8 cellular contexts compared by ENCODE assay signal in the genomic region with DNA sequence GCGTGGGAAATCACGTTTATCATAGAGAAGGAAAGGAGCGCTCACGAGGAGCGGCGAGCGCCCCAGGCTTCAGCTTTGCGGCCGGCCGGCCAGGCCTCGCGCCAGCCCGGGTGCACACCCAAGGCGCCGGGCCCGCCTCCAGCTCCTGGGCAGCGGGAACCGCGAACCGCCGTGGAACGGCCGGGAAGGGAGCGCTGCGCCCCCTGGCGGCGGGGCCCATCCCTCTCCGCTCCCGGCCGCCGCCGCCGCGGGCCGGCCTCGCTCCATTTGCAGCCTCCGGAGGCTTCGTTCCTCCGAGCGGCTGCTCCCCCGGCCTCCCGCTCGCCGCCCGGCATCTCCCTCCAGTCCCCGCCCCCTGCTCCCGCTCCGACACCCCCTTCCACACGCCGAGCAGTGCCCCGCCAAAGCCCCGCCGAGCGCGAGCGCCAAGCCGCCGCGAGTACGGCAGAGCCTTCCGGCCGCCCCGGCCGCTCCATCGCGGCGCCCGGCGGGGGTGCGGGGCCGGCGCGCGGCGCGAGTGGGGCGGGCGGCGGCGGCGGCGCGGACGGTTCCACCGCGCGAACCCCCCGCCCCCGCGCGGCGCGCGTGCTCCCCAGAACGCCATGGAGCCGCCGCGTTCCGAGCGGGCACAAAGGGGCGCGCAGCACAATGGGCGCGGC. TPM values are rescaled to one million over a fixed set of nuclear protein-coding genes. Genes with fewer than 3 reads are reported as not detected.
A peak's percentile ranks its signal among the peaks of the same experiment; 100 is the strongest.
DNase-seq lines count a peak whose midpoint lies in the region; ATAC-seq and TF ChIP-seq lines count a peak whose summit lies in the region.

No MANE protein-coding gene starts in this region.

- in situ Hi-C loops in brain microvascular endothelial cell (cut with HindIII; ENCODE audit: low pct_ligation_motif_present, low sequenced_read_pairs): no loop called here

- TF ChIP-seq CTCF in brain microvascular endothelial cell (IDR thresholded peaks at IDR 0.05; ENCODE audit: low read depth, low read length, missing control alignments): peak; percentile 48

- peak overlapping the region; percentile 85 for H3K4me2 ChIP-seq in skeletal muscle satellite cell (ENCODE audit: low read length)

- no peaks in the 10 kb centered on the region for H3K27me3 ChIP-seq in brain microvascular endothelial cell (replicated peaks)
- peaks cover 12% of the 10 kb centered on the region for H3K27me3 ChIP-seq in skeletal muscle satellite cell (ENCODE audit: control insufficient read depth, insufficient read depth, low read length)

- peak; percentile 62 for ATAC-seq in HG02852 (IDR thresholded peaks at IDR 0.05; ENCODE audit: unreplicated experiment)

- H3K36me3 ChIP-seq in brain microvascular endothelial cell (replicated peaks) (no peaks in the 10 kb centered on the region), skeletal muscle satellite cell (ENCODE audit: insufficient read depth, low read length) (no peaks in the 10 kb centered on the region)

- peak; percentile 56 to 76 for DNase-seq in NCI-H524 (lab: John Stamatoyannopoulos, UW)
- no peak for DNase-seq in NCI-H524 treated with DMSO at 0.1 percent for 48 hours (lab: John Stamatoyannopoulos, UW)
- peak; percentile 56 for DNase-seq in NCI-H1694 (lab: John Stamatoyannopoulos, UW)
- peak; percentile 88 for DNase-seq in UCSD-AML1 (lab: John Stamatoyannopoulos, UW; ENCODE audit: unreplicated experiment)
- peak; percentile 53 for DNase-seq in brain microvascular endothelial cell

- H3K27ac ChIP-seq in brain microvascular endothelial cell: no peak overlapping the region

- no peaks in the 10 kb centered on the region for H3K9me3 ChIP-seq in iPS-18c (ENCODE audit: control insufficient read depth, insufficient read depth, low read length)
- no peaks in the 10 kb centered on the region for H3K9me3 ChIP-seq in skeletal muscle satellite cell (replicated peaks; ENCODE audit: low read length)

- H3K4me1 ChIP-seq in skeletal muscle satellite cell (ENCODE audit: control insufficient read depth, insufficient read depth, low read length): peaks cover 17% of the 10 kb centered on the region

- peak overlapping the region; percentile 60 for H3K9ac ChIP-seq in skeletal muscle satellite cell (ENCODE audit: low read depth, low read length)

- H3K4me3 ChIP-seq in brain microvascular endothelial cell (ENCODE audit: low read depth, low read length) (peak overlapping the region; percentile 62), iPS-18c (ENCODE audit: insufficient read depth, low read depth, low read length) (peak overlapping the region; percentile 71), skeletal muscle satellite cell (ENCODE audit: low read length) (peak overlapping the region; percentile 88)

RNA-seq across cellular contexts. Expression of a gene that starts 1.0 kb away (rescaled TPM):
- 3.5 and 4.3 TPM in 2 replicates for total RNA-seq in skeletal muscle satellite cell (2012; rRNA removed)
